Comparison of ENCODE assay signal across 8 cellular contexts in genomic region chrX:100895365-100896075, GRCh38. TPM values are rescaled to one million over a fixed set of nuclear protein-coding genes. Genes with fewer than 3 reads are reported as not detected.
DNase-seq lines count a peak whose midpoint lies in the region; ATAC-seq, FAIRE-seq and TF ChIP-seq lines count a peak whose summit lies in the region.

No MANE protein-coding gene starts in this region.

- CTCF ChIA-PET in HepG2 (lab: Yijun Ruan, JAX; ENCODE audit: low intra/inter-chr PET ratio, low total read pairs) = interaction anchor here (0.8 kb wide), 2 partner anchors 311 kb away, joined by 3 to 4 read pairs; no protein-coding TSS in a partner anchor

- no peaks in the 10 kb centered on the region for H4K20me1 ChIP-seq in HepG2 (ENCODE audit: insufficient read depth, low read length)

- H3K4me2 ChIP-seq in HepG2 (ENCODE audit: low read depth, low read length) = peak overlapping the region; percentile 47; the same call in 1 of the 2 replicates

- no peaks in the 10 kb centered on the region for H3K27me3 Mint-ChIP-seq in effector memory CD8-positive, alpha-beta T cell

- H2AFZ ChIP-seq in HepG2 (ENCODE audit: low read length) = no peak overlapping the region

- TF ChIP-seq EP300 in HepG2 (IDR thresholded peaks at IDR 0.05; ENCODE audit: low read depth in 2 of 2, low read length in 2 of 2) (no peak), HepG2 (CRISPR knock-in tag; IDR thresholded peaks at IDR 0.05; ENCODE audit: borderline replicate concordance) (no peak)

- H3K9ac ChIP-seq in adipocyte (ENCODE audit: low read length) (no peak overlapping the region), HepG2 (ENCODE audit: insufficient read depth, low read depth, low read length) (no peak overlapping the region)

- 0% methylated on average over 4 of the region's 5 CpGs for WGBS in HepG2 (ENCODE audit: low lambda C conversion rate)

- intact Hi-C loops in HepG2 (cut with micrococcal nuclease; ENCODE audit: unreplicated experiment) = loop anchor here (1.0 to 10.0 kb wide), 3 partner anchors 55 to 399 kb away; partner anchors contain the start of gene TAF7L

- no peak for TF ChIP-seq POLR2A in HepG2 (IDR thresholded peaks at IDR 0.05; ENCODE audit: insufficient read depth in 1 of 2, low read depth in 2 of 2, low read length in 2 of 2)

- POLR2A ChIA-PET in HepG2 (lab: Yijun Ruan, JAX) = no interaction called here

- H3K79me2 ChIP-seq in HepG2 (ENCODE audit: insufficient read depth, low read length) = no peaks in the 10 kb centered on the region

- TF ChIP-seq CTCF in HepG2 (CRISPR knock-in tag; IDR thresholded peaks at IDR 0.05) = peak; percentile 78

- in situ Hi-C loops in HepG2 (cut with HindIII; ENCODE audit: extremely low pct_ligation_motif_present, low pct_unique_long_range_greater_than_20kb) = loop anchor here (25.0 kb wide), 1 partner anchor 292 kb away; no protein-coding TSS in a partner anchor

- no peak overlapping the region for H3K4me3 Mint-ChIP-seq in effector memory CD8-positive, alpha-beta T cell

- H3K4me3 ChIP-seq in adipocyte (ENCODE audit: low read length) (no peak overlapping the region), HepG2 (replicated peaks in 1 of 3; ENCODE audit: insufficient read depth in 1 of 3, low read depth in 2 of 3, low read length in 3 of 3) (no peak overlapping the region; a peak in 1 of 6 replicates)

- no TSS peak for BruUV-seq in HepG2 (replicated peaks; lab: Mats Ljungman, UMichigan)

- no peaks in the 10 kb centered on the region for H3K4me1 Mint-ChIP-seq in effector memory CD8-positive, alpha-beta T cell (ENCODE audit: low read depth in 2 of 2)

- no peaks in the 10 kb centered on the region for H3K36me3 Mint-ChIP-seq in effector memory CD8-positive, alpha-beta T cell (ENCODE audit: insufficient read depth)

- H3K36me3 ChIP-seq in adipocyte (ENCODE audit: control insufficient read depth, insufficient read depth, low read length, severe bottlenecking) (no peaks in the 10 kb centered on the region), HepG2 (replicated peaks in 1 of 2; ENCODE audit: control insufficient read depth in 1 of 2, insufficient read depth in 2 of 2, low read length in 2 of 2) (no peaks in the 10 kb centered on the region)

- H3K27me3 ChIP-seq in adipocyte (replicated peaks; ENCODE audit: control insufficient read depth, insufficient read depth, low read length) (peaks cover 3% of the 10 kb centered on the region), HepG2 (ENCODE audit: control insufficient read depth in 1 of 2, insufficient read depth in 2 of 2, low read length in 2 of 2) (no peaks in the 10 kb centered on the region)

- DNase-seq in NCI-H2171 treated with DMSO at 0.1 percent for 48 hours (lab: John Stamatoyannopoulos, UW) (peak; percentile 31), NCI-H2171 (lab: John Stamatoyannopoulos, UW) (no peak), NCI-H146 (lab: John Stamatoyannopoulos, UW) (peak; percentile 64), adipocyte (ENCODE audit: low read depth) (peak; percentile 53), HepG2 (ENCODE audit: low spot score) (peak; percentile 55)
- no peak for DNase-seq in effector memory CD8-positive, alpha-beta T cell

- H3K4me1 ChIP-seq in adipocyte (ENCODE audit: control insufficient read depth, insufficient read depth, low read length) (no peaks in the 10 kb centered on the region), HepG2 (ENCODE audit: insufficient read depth, low read length) (peaks cover 6% of the 10 kb centered on the region)

- ATAC-seq in GM21619 (IDR thresholded peaks at IDR 0.05; ENCODE audit: unreplicated experiment) (peak; percentile 71), HepG2 (peak; percentile 86), GM18873 (IDR thresholded peaks at IDR 0.05; ENCODE audit: low FRiP score, unreplicated experiment) (no peak)
- no peak for ATAC-seq in effector memory CD8-positive, alpha-beta T cell (replicated peaks)

- H3K9me3 Mint-ChIP-seq in effector memory CD8-positive, alpha-beta T cell = no peaks in the 10 kb centered on the region

- H3K9me3 ChIP-seq in adipocyte (ENCODE audit: control insufficient read depth, low read length) (no peaks in the 10 kb centered on the region), HepG2 (ENCODE audit: low read length) (no peaks in the 10 kb centered on the region)

- H3K27ac ChIP-seq in HepG2 (ENCODE audit: extremely low read length, insufficient read depth, low read length) = no peak overlapping the region

- peak; percentile 42; the same call in 1 of the 2 replicates for TF ChIP-seq RAD21 in HepG2 (CRISPR knock-in tag; IDR thresholded peaks at IDR 0.05)

- FAIRE-seq in HepG2 (lab: Jason Lieb, UNC) = peak; percentile 97

- no peak overlapping the region for H3K27ac Mint-ChIP-seq in effector memory CD8-positive, alpha-beta T cell

TF ChIP-seq in HepG2, 621 proteins besides CTCF, POLR2A, EP300 and RAD21 (continues in another document):
- TF ChIP-seq ZNF572 (CRISPR knock-in tag; IDR thresholded peaks at IDR 0.05) = no peak
- no peak for TF ChIP-seq ZNF333 (CRISPR knock-in tag; IDR thresholded peaks at IDR 0.05; ENCODE audit: borderline replicate concordance)
- TF ChIP-seq SIX1 (CRISPR knock-in tag; IDR thresholded peaks at IDR 0.05; ENCODE audit: borderline replicate concordance) = no peak
- TF ChIP-seq IKZF5 (CRISPR knock-in tag; IDR thresholded peaks at IDR 0.05) = no peak
- TF ChIP-seq CENPT (CRISPR knock-in tag; IDR thresholded peaks at IDR 0.05; ENCODE audit: low read depth) = no peak
- TF ChIP-seq CC2D1A (CRISPR knock-in tag; IDR thresholded peaks at IDR 0.05) = no peak
- TF ChIP-seq ZNF180 (CRISPR knock-in tag; IDR thresholded peaks at IDR 0.05; ENCODE audit: borderline replicate concordance, low read depth) = no peak
- no peak for TF ChIP-seq RFX3 (CRISPR knock-in tag; IDR thresholded peaks at IDR 0.05)
- no peak for TF ChIP-seq REXO4 (CRISPR knock-in tag; IDR thresholded peaks at IDR 0.05; ENCODE audit: borderline replicate concordance)
- no peak for TF ChIP-seq FOXC1 (CRISPR knock-in tag; IDR thresholded peaks at IDR 0.05; ENCODE audit: borderline replicate concordance)
- TF ChIP-seq NFKB2 (CRISPR knock-in tag; IDR thresholded peaks at IDR 0.05; ENCODE audit: borderline replicate concordance) = no peak

RNA-seq across cellular contexts. Expression of gene NOX1, which starts 21.4 kb away (rescaled TPM):
- total RNA-seq in HepG2 (2016; rRNA removed; fragmentation: Illumina TruSeq; extraction: Trizol) = not detected in 2 replicates
- total RNA-seq in HepG2 (2016; cell fraction: cytosol; rRNA removed; fragmentation: Illumina TruSeq; extraction: Trizol; ENCODE audit: low read depth) = not detected in 2 replicates
- total RNA-seq in HepG2 (2016; cell fraction: insoluble cytoplasmic fraction; rRNA removed; fragmentation: Illumina TruSeq; extraction: Trizol) = not detected in 2 replicates
- total RNA-seq in HepG2 (2016; cell fraction: membrane; rRNA removed; fragmentation: Illumina TruSeq; extraction: Trizol) = not detected in 2 replicates
- not detected in 2 replicates for total RNA-seq in HepG2 (2016; cell fraction: nucleus; rRNA removed; fragmentation: Illumina TruSeq; extraction: Trizol)
- polyA plus RNA-seq in HepG2 (2011; rRNA removed) = 0.07 and 0.10 TPM in 2 replicates
- polyA plus RNA-seq in HepG2 (2011; cell fraction: cytosol; rRNA removed) = 0.04 TPM in 1 of 2 replicates, not detected in the other
- not detected in 2 replicates for polyA plus RNA-seq in HepG2 (2011; cell fraction: nucleus; rRNA removed)
- polyA plus RNA-seq in HepG2 (2012) = 0.12 TPM in 1 of 2 replicates, not detected in the other
- not detected in 2 replicates for polyA plus RNA-seq in HepG2 (2016; cell fraction: cytosol; fragmentation: Illumina TruSeq; extraction: Trizol; ENCODE audit: low read depth)
- not detected in 2 replicates for polyA plus RNA-seq in HepG2 (2016; cell fraction: insoluble cytoplasmic fraction; fragmentation: Illumina TruSeq; extraction: Trizol; ENCODE audit: low read depth)
- not detected in 2 replicates for polyA plus RNA-seq in HepG2 (2016; cell fraction: membrane; fragmentation: Illumina TruSeq; extraction: Trizol; ENCODE audit: low read depth)
- polyA plus RNA-seq in HepG2 (2016; cell fraction: nucleus; fragmentation: Illumina TruSeq; extraction: Trizol; ENCODE audit: insufficient read depth, low read depth) = not detected in 2 replicates
- 0.21 TPM in 1 of 2 replicates, not detected in the other for polyA minus RNA-seq in HepG2 (2011; rRNA and poly(A)+ RNA removed; ENCODE audit: low replicate concordance)
- polyA minus RNA-seq in HepG2 (2011; cell fraction: cytosol; rRNA and poly(A)+ RNA removed) = not detected in 2 replicates
- not detected in 2 replicates for polyA minus RNA-seq in HepG2 (2011; cell fraction: nucleus; rRNA and poly(A)+ RNA removed)

RNA-seq across cellular contexts. Expression of gene XKRX, which starts 33.2 kb away (rescaled TPM):
- total RNA-seq in HepG2 (2016; rRNA removed; fragmentation: Illumina TruSeq; extraction: Trizol) = not detected in 2 replicates
- total RNA-seq in HepG2 (2016; cell fraction: cytosol; rRNA removed; fragmentation: Illumina TruSeq; extraction: Trizol; ENCODE audit: low read depth) = not detected in 2 replicates
- total RNA-seq in HepG2 (2016; cell fraction: insoluble cytoplasmic fraction; rRNA removed; fragmentation: Illumina TruSeq; extraction: Trizol) = 0.04 TPM in 1 of 2 replicates, not detected in the other
- total RNA-seq in HepG2 (2016; cell fraction: membrane; rRNA removed; fragmentation: Illumina TruSeq; extraction: Trizol) = not detected in 2 replicates
- total RNA-seq in HepG2 (2016; cell fraction: nucleus; rRNA removed; fragmentation: Illumina TruSeq; extraction: Trizol) = 0.16 TPM in 1 of 2 replicates, not detected in the other
- not detected in 2 replicates for polyA plus RNA-seq in HepG2 (2011; rRNA removed)
- polyA plus RNA-seq in HepG2 (2011; cell fraction: cytosol; rRNA removed) = not detected in 2 replicates
- not detected in 2 replicates for polyA plus RNA-seq in HepG2 (2011; cell fraction: nucleus; rRNA removed)
- polyA plus RNA-seq in HepG2 (2012) = not detected in 2 replicates
- not detected in 2 replicates for polyA plus RNA-seq in HepG2 (2016; cell fraction: cytosol; fragmentation: Illumina TruSeq; extraction: Trizol; ENCODE audit: low read depth)
- not detected in 2 replicates for polyA plus RNA-seq in HepG2 (2016; cell fraction: insoluble cytoplasmic fraction; fragmentation: Illumina TruSeq; extraction: Trizol; ENCODE audit: low read depth)
- polyA plus RNA-seq in HepG2 (2016; cell fraction: membrane; fragmentation: Illumina TruSeq; extraction: Trizol; ENCODE audit: low read depth) = not detected in 2 replicates
- not detected in 2 replicates for polyA plus RNA-seq in HepG2 (2016; cell fraction: nucleus; fragmentation: Illumina TruSeq; extraction: Trizol; ENCODE audit: insufficient read depth, low read depth)
- polyA minus RNA-seq in HepG2 (2011; rRNA and poly(A)+ RNA removed; ENCODE audit: low replicate concordance) = 0.30 TPM in 1 of 2 replicates, not detected in the other
- not detected in 2 replicates for polyA minus RNA-seq in HepG2 (2011; cell fraction: cytosol; rRNA and poly(A)+ RNA removed)
- polyA minus RNA-seq in HepG2 (2011; cell fraction: nucleus; rRNA and poly(A)+ RNA removed) = not detected in 2 replicates

Comparison
In these comparisons a context has a peak if more than half of its experiments do, and no peak if none do; other contexts are left out.
1. DNase-seq: peak in NCI-H2171 treated with DMSO at 0.1 percent for 48 hours (single experiment), NCI-H146 (single experiment), adipocyte (single experiment) and HepG2 (single experiment); none in NCI-H2171 (single experiment) and effector memory CD8-positive, alpha-beta T cell (0 of 3).
2. ATAC-seq: peak in GM21619 (single experiment) and HepG2 (single experiment); none in effector memory CD8-positive, alpha-beta T cell (single experiment) and GM18873 (single experiment).